In genomic region chr16:87464691-87465300, GRCh38 we compare ENCODE assay signal across 1 cellular context.
TF ChIP-seq lines count a peak whose summit lies in the region.

No MANE protein-coding gene starts in this region.

TF ChIP-seq in HepG2, 621 proteins besides CTCF, POLR2A, EP300 and RAD21 (continued from another document and continues in another):
- TF ChIP-seq THAP9 (CRISPR knock-in tag; IDR thresholded peaks at IDR 0.05; ENCODE audit: borderline replicate concordance) (peak; percentile 30; the same call in 1 of the 2 replicates), ZEB1 (IDR thresholded peaks at IDR 0.05; ENCODE audit: insufficient replicate concordance, low read depth) (no peak), GABPB1 (CRISPR knock-in tag; IDR thresholded peaks at IDR 0.05) (no peak), ZNF225 (CRISPR knock-in tag; IDR thresholded peaks at IDR 0.05) (peak; percentile 73; the same call in 1 of the 2 replicates), UBTF (CRISPR knock-in tag; IDR thresholded peaks at IDR 0.05) (no peak; the same call in 1 of the 2 replicates), ZSCAN30 (CRISPR knock-in tag; IDR thresholded peaks at IDR 0.05) (no peak), ZFX (CRISPR knock-in tag; IDR thresholded peaks at IDR 0.05; ENCODE audit: low read depth) (0 out of 2 replicates have a peak, but pooled peaks have one; percentile 10), MEF2D (CRISPR knock-in tag; IDR thresholded peaks at IDR 0.05) (0 out of 2 replicates have a peak, but pooled peaks have one; percentile 13), RARA (CRISPR knock-in tag; IDR thresholded peaks at IDR 0.05) (peak; percentile 30; the same call in 1 of the 2 replicates), ARNT (IDR thresholded peaks at IDR 0.05) (no peak), RBM39 (IDR thresholded peaks at IDR 0.05; ENCODE audit: low read depth, low read length, poor library complexity, severe bottlenecking) (no peak), NR2F2 (IDR thresholded peaks at IDR 0.05; ENCODE audit: borderline replicate concordance, low read depth) (no peak), HMGXB3 (CRISPR knock-in tag; IDR thresholded peaks at IDR 0.05; ENCODE audit: borderline replicate concordance) (no peak), ZFP90 (CRISPR knock-in tag; IDR thresholded peaks at IDR 0.05; ENCODE audit: borderline replicate concordance) (no peak), SNAI1 (CRISPR knock-in tag; IDR thresholded peaks at IDR 0.05; ENCODE audit: borderline replicate concordance) (no peak), RFX5 (IDR thresholded peaks at IDR 0.05; ENCODE audit: low read depth, low read length) (0 out of 2 replicates have a peak, but pooled peaks have one; percentile 38), TEAD3 (CRISPR knock-in tag; optimal IDR thresholded peaks at IDR 0.05; ENCODE audit: borderline replicate concordance) (peak; percentile 5), AHR (CRISPR knock-in tag; IDR thresholded peaks at IDR 0.05) (0 out of 2 replicates have a peak, but pooled peaks have one; percentile 33), HNRNPL (IDR thresholded peaks at IDR 0.05; ENCODE audit: low read depth, low read length) (peak; percentile 55; the same call in 1 of the 2 replicates), CBFB (CRISPR knock-in tag; IDR thresholded peaks at IDR 0.05) (no peak), MIXL1 (CRISPR knock-in tag; IDR thresholded peaks at IDR 0.05) (0 out of 2 replicates have a peak, but pooled peaks have one; percentile 25), MAZ (IDR thresholded peaks at IDR 0.05; ENCODE audit: borderline replicate concordance, low read depth, low read length) (no peak), MAZ (CRISPR knock-in tag; IDR thresholded peaks at IDR 0.05; ENCODE audit: low read depth) (no peak), ZBTB42 (CRISPR knock-in tag; IDR thresholded peaks at IDR 0.05) (no peak), ZNF432 (CRISPR knock-in tag; IDR thresholded peaks at IDR 0.05; ENCODE audit: borderline replicate concordance) (no peak), E2F2 (CRISPR knock-in tag; IDR thresholded peaks at IDR 0.05; ENCODE audit: borderline replicate concordance) (0 out of 2 replicates have a peak, but pooled peaks have one; percentile 21), NCOA5 (CRISPR knock-in tag; IDR thresholded peaks at IDR 0.05) (no peak), DMAP1 (CRISPR knock-in tag; IDR thresholded peaks at IDR 0.05) (no peak), KDM5B (CRISPR knock-in tag; IDR thresholded peaks at IDR 0.05; ENCODE audit: borderline replicate concordance) (no peak; the same call in 1 of the 2 replicates), PHF8 (CRISPR knock-in tag; IDR thresholded peaks at IDR 0.05) (0 out of 2 replicates have a peak, but pooled peaks have one; percentile 20), CREBL2 (CRISPR knock-in tag; IDR thresholded peaks at IDR 0.05; ENCODE audit: borderline replicate concordance) (no peak), SSRP1 (CRISPR knock-in tag; IDR thresholded peaks at IDR 0.05) (peak; percentile 57; the same call in 1 of the 2 replicates), PHF20 (CRISPR knock-in tag; IDR thresholded peaks at IDR 0.05) (0 out of 2 replicates have a peak, but pooled peaks have one; percentile 30), FOSL2 (CRISPR knock-in tag; IDR thresholded peaks at IDR 0.05) (peak; percentile 80), TARDBP (CRISPR knock-in tag; IDR thresholded peaks at IDR 0.05) (no peak), ERF (CRISPR knock-in tag; IDR thresholded peaks at IDR 0.05) (0 out of 2 replicates have a peak, but pooled peaks have one; percentile 39), FOXA3 (CRISPR knock-in tag; IDR thresholded peaks at IDR 0.05) (0 out of 2 replicates have a peak, but pooled peaks have one; percentile 29), FOXK1 (CRISPR knock-in tag; IDR thresholded peaks at IDR 0.05; ENCODE audit: borderline replicate concordance, low read depth) (0 out of 2 replicates have a peak, but pooled peaks have one; percentile 7), ZFP82 (CRISPR knock-in tag; IDR thresholded peaks at IDR 0.05; ENCODE audit: borderline replicate concordance) (no peak), TBX2 (CRISPR knock-in tag; IDR thresholded peaks at IDR 0.05; ENCODE audit: borderline replicate concordance) (0 out of 2 replicates have a peak, but pooled peaks have one; percentile 12), ZNF768 (CRISPR knock-in tag; IDR thresholded peaks at IDR 0.05) (peak; percentile 42; the same call in 1 of the 2 replicates), CCAR2 (optimal IDR thresholded peaks at IDR 0.05; ENCODE audit: low read depth, low read length) (no peak), ZNF224 (CRISPR knock-in tag; IDR thresholded peaks at IDR 0.05) (0 out of 2 replicates have a peak, but pooled peaks have one; percentile 55)
- TF ChIP-seq, protein P1, sequence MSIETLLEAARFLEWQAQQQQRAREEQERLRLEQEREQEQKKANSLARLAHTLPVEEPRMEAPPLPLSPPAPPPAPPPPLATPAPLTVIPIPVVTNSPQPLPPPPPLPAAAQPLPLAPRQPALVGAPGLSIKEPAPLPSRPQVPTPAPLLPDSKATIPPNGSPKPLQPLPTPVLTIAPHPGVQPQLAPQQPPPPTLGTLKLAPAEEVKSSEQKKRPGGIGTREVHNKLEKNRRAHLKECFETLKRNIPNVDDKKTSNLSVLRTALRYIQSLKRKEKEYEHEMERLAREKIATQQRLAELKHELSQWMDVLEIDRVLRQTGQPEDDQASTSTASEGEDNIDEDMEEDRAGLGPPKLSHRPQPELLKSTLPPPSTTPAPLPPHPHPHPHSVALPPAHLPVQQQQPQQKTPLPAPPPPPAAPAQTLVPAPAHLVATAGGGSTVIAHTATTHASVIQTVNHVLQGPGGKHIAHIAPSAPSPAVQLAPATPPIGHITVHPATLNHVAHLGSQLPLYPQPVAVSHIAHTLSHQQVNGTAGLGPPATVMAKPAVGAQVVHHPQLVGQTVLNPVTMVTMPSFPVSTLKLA (IDR thresholded peaks at IDR 0.05), result 0 out of 2 replicates have a peak, but pooled peaks have one; percentile 14
- TF ChIP-seq, protein P2, sequence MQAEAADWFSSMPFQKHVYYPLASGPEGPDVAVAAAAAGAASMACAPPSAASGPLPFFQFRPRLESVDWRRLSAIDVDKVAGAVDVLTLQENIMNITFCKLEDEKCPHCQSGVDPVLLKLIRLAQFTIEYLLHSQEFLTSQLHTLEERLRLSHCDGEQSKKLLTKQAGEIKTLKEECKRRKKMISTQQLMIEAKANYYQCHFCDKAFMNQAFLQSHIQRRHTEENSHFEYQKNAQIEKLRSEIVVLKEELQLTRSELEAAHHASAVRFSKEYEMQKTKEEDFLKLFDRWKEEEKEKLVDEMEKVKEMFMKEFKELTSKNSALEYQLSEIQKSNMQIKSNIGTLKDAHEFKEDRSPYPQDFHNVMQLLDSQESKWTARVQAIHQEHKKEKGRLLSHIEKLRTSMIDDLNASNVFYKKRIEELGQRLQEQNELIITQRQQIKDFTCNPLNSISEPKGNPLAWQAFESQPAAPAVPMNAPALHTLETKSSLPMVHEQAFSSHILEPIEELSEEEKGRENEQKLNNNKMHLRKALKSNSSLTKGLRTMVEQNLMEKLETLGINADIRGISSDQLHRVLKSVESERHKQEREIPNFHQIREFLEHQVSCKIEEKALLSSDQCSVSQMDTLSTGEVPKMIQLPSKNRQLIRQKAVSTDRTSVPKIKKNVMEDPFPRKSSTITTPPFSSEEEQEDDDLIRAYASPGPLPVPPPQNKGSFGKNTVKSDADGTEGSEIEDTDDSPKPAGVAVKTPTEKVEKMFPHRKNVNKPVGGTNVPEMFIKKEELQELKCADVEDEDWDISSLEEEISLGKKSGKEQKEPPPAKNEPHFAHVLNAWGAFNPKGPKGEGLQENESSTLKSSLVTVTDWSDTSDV (CRISPR knock-in tag; IDR thresholded peaks at IDR 0.05), result peak; percentile 62; the same call in 1 of the 2 replicates
- TF ChIP-seq, protein P3, sequence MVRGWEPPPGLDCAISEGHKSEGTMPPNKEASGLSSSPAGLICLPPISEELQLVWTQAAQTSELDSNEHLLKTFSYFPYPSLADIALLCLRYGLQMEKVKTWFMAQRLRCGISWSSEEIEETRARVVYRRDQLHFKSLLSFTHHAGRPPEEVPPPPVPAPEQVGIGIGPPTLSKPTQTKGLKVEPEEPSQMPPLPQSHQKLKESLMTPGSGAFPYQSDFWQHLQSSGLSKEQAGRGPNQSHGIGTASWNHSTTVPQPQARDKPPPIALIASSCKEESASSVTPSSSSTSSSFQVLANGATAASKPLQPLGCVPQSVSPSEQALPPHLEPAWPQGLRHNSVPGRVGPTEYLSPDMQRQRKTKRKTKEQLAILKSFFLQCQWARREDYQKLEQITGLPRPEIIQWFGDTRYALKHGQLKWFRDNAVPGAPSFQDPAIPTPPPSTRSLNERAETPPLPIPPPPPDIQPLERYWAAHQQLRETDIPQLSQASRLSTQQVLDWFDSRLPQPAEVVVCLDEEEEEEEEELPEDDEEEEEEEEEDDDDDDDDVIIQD (CRISPR knock-in tag; IDR thresholded peaks at IDR 0.05; ENCODE audit: low read depth), result 0 out of 2 replicates have a peak, but pooled peaks have one; percentile 8
